In the genomic region with DNA sequence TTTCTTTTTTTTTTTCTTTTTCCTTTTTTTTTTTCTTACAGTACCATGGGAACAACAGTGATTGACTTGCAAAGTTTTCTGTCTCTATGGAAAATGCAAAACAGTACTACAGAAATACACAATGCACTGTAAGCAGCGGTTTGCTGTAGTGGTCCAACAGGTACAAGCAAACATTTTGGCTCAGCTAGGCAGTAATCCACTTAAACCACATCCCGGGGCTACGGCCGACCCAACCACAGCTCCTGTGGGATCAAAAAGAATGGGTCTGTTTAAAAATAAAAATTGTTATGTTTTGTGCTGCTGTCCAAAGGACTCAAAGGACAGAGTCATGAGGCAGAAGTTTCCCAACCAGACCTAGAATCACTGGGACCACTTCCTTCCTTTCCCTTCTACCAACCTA, we compare ENCODE assay signal across 19 cellular contexts.
DNase-seq lines count a peak whose midpoint lies in the region; ATAC-seq, FAIRE-seq and TF ChIP-seq lines count a peak whose summit lies in the region.
"Had no signal": no experiment of that assay in that cellular context is flagged by ENCODE, and none has a peak within 500 bp of the region (broad histone marks: within the 10 kb centered on the region; RNA-seq: fewer than 3 reads in every experiment).

No MANE protein-coding gene starts in this region.

- no peak overlapping the region for H3K18ac ChIP-seq in IMR-90 (ENCODE audit: low read depth, low read length)

- H3K36me3 ChIP-seq in BLaER1 (peaks cover 33% of the 10 kb centered on the region), IMR-90 (ENCODE audit: control insufficient read depth, insufficient read depth, low read length) (peaks cover 3% of the 10 kb centered on the region), rectal smooth muscle tissue (ENCODE audit: control insufficient read depth, insufficient read depth, low read length) (no peaks in the 10 kb centered on the region), Peyer's patch (peaks cover 0 to 8% (median 0%) of the 10 kb centered on the region in 3 donors)

- no peak overlapping the region for H3K23ac ChIP-seq in IMR-90 (ENCODE audit: low read depth, low read length)

- H3K9ac ChIP-seq in BLaER1 (no peak overlapping the region), IMR-90 (ENCODE audit: low read depth, low read length) (no peak overlapping the region), rectal smooth muscle tissue (ENCODE audit: low read length) (no peak overlapping the region)

- no peak overlapping the region for H3K56ac ChIP-seq in IMR-90 (ENCODE audit: extremely low read depth, insufficient read depth, low read length)

- H2AK9ac ChIP-seq in IMR-90 (replicated peaks; ENCODE audit: low read depth, low read length, poor library complexity) = no peak overlapping the region

- no peak for DNase-seq in IMR-90
- peak; percentile 77 for DNase-seq in astrocyte of the hippocampus (ENCODE audit: low read depth, low spot score)
- DNase-seq in NCI-H82 treated with DMSO at 0.1 percent for 48 hours (lab: John Stamatoyannopoulos, UW; ENCODE audit: unreplicated experiment) = no peak
- DNase-seq in GM12891 (ENCODE audit: insufficient read length, low spot score) = no peak
- no peak for DNase-seq in Peyer's patch
- DNase-seq: CD4-positive, alpha-beta memory T cell; DMS153; DMS79 treated with DMSO at 0.1 percent for 48 hours; EL; KBM-7 had no signal

- H2BK5ac ChIP-seq in IMR-90 (ENCODE audit: low read depth, low read length, poor library complexity, severe bottlenecking) = no peak overlapping the region

- in situ Hi-C loops in IMR-90 (cut with MboI; ENCODE audit: low sequenced_read_pairs) = no loop called here

- intact Hi-C loops in IMR-90 (cut with micrococcal nuclease) = no loop called here

- H3K4me3 ChIP-seq in BLaER1 (no peak overlapping the region), IMR-90 (ENCODE audit: insufficient read depth, low read depth, low read length) (no peak overlapping the region), rectal smooth muscle tissue (ENCODE audit: low read length) (no peak overlapping the region), Peyer's patch (no peak overlapping the region)

- H3K4ac ChIP-seq in IMR-90 (ENCODE audit: low read depth, low read length) = no peak overlapping the region

- H3K27ac ChIP-seq in BLaER1 (no peak overlapping the region), IMR-90 (ENCODE audit: insufficient read depth, low read length) (no peak overlapping the region), rectal smooth muscle tissue (ENCODE audit: low read depth, low read length) (peak overlapping the region; percentile 22), Peyer's patch (no peak overlapping the region)
- H3K27ac ChIP-seq: 22Rv1, C4-2B had no signal

- no peak overlapping the region for H3K14ac ChIP-seq in IMR-90 (replicated peaks; ENCODE audit: low read depth, low read length)

- no peak for TF ChIP-seq RAD21 in IMR-90 (IDR thresholded peaks at IDR 0.05; ENCODE audit: low read length)

- POLR2A ChIA-PET in IMR-90 (lab: Charles Lee; ENCODE audit: unreplicated experiment) = no interaction called here

- no peak overlapping the region for H2BK20ac ChIP-seq in IMR-90 (ENCODE audit: low read depth, low read length)

- H3K27me3 ChIP-seq in BLaER1 (no peaks in the 10 kb centered on the region), IMR-90 (ENCODE audit: control insufficient read depth, insufficient read depth, low read length) (no peaks in the 10 kb centered on the region), rectal smooth muscle tissue (ENCODE audit: control insufficient read depth, insufficient read depth, low read length) (no peaks in the 10 kb centered on the region), Peyer's patch (no peaks in the 10 kb centered on the region)

- CTCF ChIA-PET in IMR-90 (lab: Yijun Ruan, JAX) = interaction anchor here (0.6 kb wide), 1 partner anchor 34 kb away, joined by 4 read pairs; no protein-coding TSS in a partner anchor

- H4K20me1 ChIP-seq in BLaER1 (no peaks in the 10 kb centered on the region), IMR-90 (ENCODE audit: insufficient read depth, low read length) (no peaks in the 10 kb centered on the region)

- no peaks in the 10 kb centered on the region for H3K9me1 ChIP-seq in IMR-90 (ENCODE audit: insufficient read depth, low read length)

- dilution Hi-C loops in IMR-90 (cut with HindIII; ENCODE audit: low sequenced_read_pairs, unreplicated experiment) = no loop called here

- no CpG with 5 or more reads among the region's 4 CpGs for WGBS in IMR-90 (ENCODE audit: extremely low coverage in 2 of 2, insufficient read length in 1 of 2), 2 experiments

- no peak overlapping the region for H4K5ac ChIP-seq in IMR-90 (ENCODE audit: low read depth, low read length)

- no peak overlapping the region for H2AFZ ChIP-seq in IMR-90 (replicated peaks; ENCODE audit: low read length, poor library complexity)

- H3K79me1 ChIP-seq in IMR-90 (ENCODE audit: low read depth in 1 of 2, low read length in 2 of 2) = no peaks in the 10 kb centered on the region

- H2BK15ac ChIP-seq in IMR-90 (ENCODE audit: low read depth, low read length) = no peak overlapping the region

- no peak overlapping the region for H4K8ac ChIP-seq in IMR-90 (ENCODE audit: low read depth in 2 of 2, low read length in 2 of 2)

- BruUV-seq in IMR-90 (replicated peaks; lab: Mats Ljungman, UMichigan) = TSS peak; percentile 52

- H3K4me1 ChIP-seq in BLaER1 = peaks cover 10% of the 10 kb centered on the region
- peaks cover 2% of the 10 kb centered on the region; the same call in 1 of the 2 replicates for H3K4me1 ChIP-seq in IMR-90 (ENCODE audit: control insufficient read depth, insufficient read depth, low read length)
- H3K4me1 ChIP-seq in rectal smooth muscle tissue (ENCODE audit: control insufficient read depth, insufficient read depth, low read length) = peaks cover 3% of the 10 kb centered on the region
- H3K4me1 ChIP-seq in Peyer's patch = peaks cover 0 to 10% (median 0%) of the 10 kb centered on the region in 4 donors

- peaks cover 8% of the 10 kb centered on the region for H3K9me3 ChIP-seq in BLaER1
- H3K9me3 ChIP-seq in IMR-90 (ENCODE audit: control insufficient read depth, insufficient read depth, low read length) = no peaks in the 10 kb centered on the region
- H3K9me3 ChIP-seq in Peyer's patch = no peaks in the 10 kb centered on the region

- no peak overlapping the region for H2AK5ac ChIP-seq in IMR-90 (ENCODE audit: low read depth, low read length)

- no peak overlapping the region for H4K91ac ChIP-seq in IMR-90 (ENCODE audit: insufficient read depth, low read depth, low read length)

- TF ChIP-seq POLR2A in IMR-90 (IDR thresholded peaks at IDR 0.05; ENCODE audit: low read depth, low read length) (no peak), GM12891 (IDR thresholded peaks at IDR 0.05; ENCODE audit: low read depth, low read length) (no peak), Peyer's patch (IDR thresholded peaks at IDR 0.05) (no peak)

- no peak for TF ChIP-seq CTCF in IMR-90 (conservative IDR thresholded peaks at IDR 0.05; ENCODE audit: low read depth, low read length)
- no peak for TF ChIP-seq CTCF in Peyer's patch (IDR thresholded peaks at IDR 0.05)

- H3K4me2 ChIP-seq in BLaER1 = peak overlapping the region; percentile 26; the same call in 1 of the 2 replicates
- no peak overlapping the region for H3K4me2 ChIP-seq in IMR-90 (ENCODE audit: low read depth, low read length)

- ATAC-seq in IMR-90 (ENCODE audit: low read depth) (no peak), GM21381 (IDR thresholded peaks at IDR 0.05; ENCODE audit: unreplicated experiment) (no peak)

- H2BK120ac ChIP-seq in IMR-90 (ENCODE audit: low read depth, low read length) = no peak overlapping the region

- no peak for FAIRE-seq in GM12891 (lab: Jason Lieb, UNC)
- FAIRE-seq: D721Med, G401.6, GM12892, H54 had no signal

TF ChIP-seq in IMR-90, 13 proteins besides CTCF, POLR2A, EP300 and RAD21:
- TF ChIP-seq FOS (IDR thresholded peaks at IDR 0.05; ENCODE audit: low read depth, low read length) (no peak), CEBPB (IDR thresholded peaks at IDR 0.05; ENCODE audit: low read depth, low read length) (no peak), MAZ (IDR thresholded peaks at IDR 0.05; ENCODE audit: borderline replicate concordance, low read depth, low read length) (no peak), RCOR1 (IDR thresholded peaks at IDR 0.05; ENCODE audit: insufficient replicate concordance, low read length) (no peak), MAFK (IDR thresholded peaks at IDR 0.05; ENCODE audit: low read depth, low read length) (no peak)
TF ChIP-seq in IMR-90: peak in this region for 0.

TF ChIP-seq in GM12891, 5 proteins besides CTCF, POLR2A, EP300 and RAD21:
- no peak for TF ChIP-seq TAF1 (IDR thresholded peaks at IDR 0.05; ENCODE audit: low read depth, low read length)
- TF ChIP-seq POU2F2 (IDR thresholded peaks at IDR 0.05; ENCODE audit: low read depth, low read length) = no peak
- no peak for TF ChIP-seq POLR2AphosphoS5 (IDR thresholded peaks at IDR 0.05; ENCODE audit: low read depth, low read length)
- TF ChIP-seq PAX5 (IDR thresholded peaks at IDR 0.05; ENCODE audit: insufficient read depth, low read length, severe bottlenecking) = no peak
- no peak for TF ChIP-seq SPI1 (IDR thresholded peaks at IDR 0.05; ENCODE audit: low read depth, low read length)
